ENCODE assay signal across 13 cellular contexts in the genomic region with DNA sequence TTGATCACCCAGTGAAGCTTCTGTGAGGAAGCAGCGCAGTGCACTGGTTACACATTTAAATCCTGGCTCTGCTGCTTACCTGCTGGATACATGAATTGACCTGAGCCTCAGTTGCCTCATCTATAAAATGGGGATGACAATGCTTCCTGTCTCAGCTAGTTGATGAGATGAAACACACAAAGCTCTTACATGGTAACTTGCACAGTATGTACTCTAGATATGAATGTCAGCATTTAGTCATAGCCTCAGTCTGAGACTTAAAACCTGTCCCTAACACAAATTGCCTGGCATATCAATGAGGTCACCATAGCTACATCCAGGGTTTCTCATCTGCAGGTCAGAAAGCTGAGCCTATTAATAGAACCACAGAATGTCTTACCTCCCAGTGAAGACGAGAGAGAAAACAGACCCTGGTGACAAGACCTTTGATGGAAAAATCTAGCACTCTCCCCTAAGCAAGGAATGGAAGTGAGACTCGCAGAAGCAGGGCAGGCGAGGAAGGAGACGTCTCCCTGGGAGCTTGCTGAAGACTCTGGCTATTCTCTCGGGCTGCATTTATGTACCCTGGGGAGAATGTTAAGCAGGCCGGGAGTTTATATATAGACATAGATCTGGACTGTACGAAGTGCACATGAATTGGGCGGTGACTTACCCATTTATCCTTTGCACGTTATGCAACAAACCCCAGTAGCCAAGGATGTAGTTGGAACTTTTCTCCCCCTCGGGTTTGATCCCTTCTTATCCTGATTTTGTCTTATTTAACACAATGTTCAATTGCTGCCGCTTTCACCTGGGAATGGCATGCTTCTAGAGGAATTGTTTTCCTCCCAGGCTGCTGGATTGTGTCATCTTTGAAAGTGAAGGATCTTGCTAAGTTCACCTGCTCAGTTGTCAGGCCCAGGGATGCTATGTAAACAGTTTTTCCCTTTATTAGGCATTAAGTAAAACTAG. TPM values are rescaled to one million over a fixed set of nuclear protein-coding genes. Genes with fewer than 3 reads are reported as not detected.
DNase-seq lines count a peak whose midpoint lies in the region; ATAC-seq, FAIRE-seq and TF ChIP-seq lines count a peak whose summit lies in the region.
"Had no signal": no experiment of that assay in that cellular context is flagged by ENCODE, and none has a peak within 500 bp of the region (broad histone marks: within the 10 kb centered on the region; RNA-seq: fewer than 3 reads in every experiment).

No MANE protein-coding gene starts in this region.

- H3K4me1 Mint-ChIP-seq in activated naive CD4-positive, alpha-beta T cell treated with anti-CD3 and anti-CD28 coated beads, Interleukin-2, amount 50 U/mL, for 24 hours, result peaks cover 25% of the 10 kb centered on the region

- no peak overlapping the region for H2BK12ac ChIP-seq in mesenchymal stem cell (ENCODE audit: low read length in 2 of 2)

- H2BK15ac ChIP-seq in mesenchymal stem cell (ENCODE audit: low read depth, poor library complexity, severe bottlenecking), result no peak overlapping the region

- ATAC-seq in GM19328 (IDR thresholded peaks at IDR 0.05; ENCODE audit: unreplicated experiment) (no peak), HG03521 (IDR thresholded peaks at IDR 0.05; ENCODE audit: unreplicated experiment) (no peak)
- ATAC-seq: body of pancreas, T-helper 17 cell had no signal

- no peak overlapping the region for H2BK5ac ChIP-seq in mesenchymal stem cell (ENCODE audit: low read depth, low read length, poor library complexity, severe bottlenecking)

- H3K27me3 ChIP-seq in bronchial epithelial cell (ENCODE audit: control insufficient read depth, insufficient read depth, low read length) (no peaks in the 10 kb centered on the region), mesenchymal stem cell (ENCODE audit: control insufficient read depth in 1 of 2, insufficient read depth in 1 of 2, low read length in 2 of 2) (no peaks in the 10 kb centered on the region), tibial artery (no peaks in the 10 kb centered on the region)
- H3K27me3 ChIP-seq: body of pancreas, uterus had no signal

- H3K27me3 Mint-ChIP-seq in activated naive CD4-positive, alpha-beta T cell treated with anti-CD3 and anti-CD28 coated beads, Interleukin-2, amount 50 U/mL, for 24 hours, result no peaks in the 10 kb centered on the region
- H3K27me3 Mint-ChIP-seq: T-helper 17 cell had no signal

- FAIRE-seq in bronchial epithelial cell (lab: Jason Lieb, UNC), result no peak

- H2BK120ac ChIP-seq in mesenchymal stem cell (ENCODE audit: low read depth, low read length), result no peak overlapping the region

- no peak overlapping the region for H3K27ac Mint-ChIP-seq in activated naive CD4-positive, alpha-beta T cell treated with anti-CD3 and anti-CD28 coated beads, Interleukin-2, amount 50 U/mL, for 24 hours
- H3K27ac Mint-ChIP-seq: T-helper 17 cell had no signal

- no peak overlapping the region for H3K14ac ChIP-seq in mesenchymal stem cell (ENCODE audit: low read length in 2 of 2)

- no peak for TF ChIP-seq CTCF in bronchial epithelial cell (IDR thresholded peaks at IDR 0.05; ENCODE audit: insufficient read depth, low read length, severe bottlenecking)
- no peak for TF ChIP-seq CTCF in tibial artery (IDR thresholded peaks at IDR 0.05)

- H3K4me3 ChIP-seq in bronchial epithelial cell (ENCODE audit: low read depth, low read length) (no peak overlapping the region), mesenchymal stem cell (ENCODE audit: insufficient read depth in 1 of 2, low read depth in 1 of 2, low read length in 2 of 2) (no peak overlapping the region), tibial artery (no peak overlapping the region)
- H3K4me3 ChIP-seq: body of pancreas, uterus had no signal

- H4K91ac ChIP-seq in mesenchymal stem cell (ENCODE audit: low read length), result no peak overlapping the region

- peaks cover 11% of the 10 kb centered on the region for H3K36me3 Mint-ChIP-seq in activated naive CD4-positive, alpha-beta T cell treated with anti-CD3 and anti-CD28 coated beads, Interleukin-2, amount 50 U/mL, for 24 hours

- H3K9ac ChIP-seq in mesenchymal stem cell (ENCODE audit: low read length), result peak overlapping the region; percentile 72

- H3K4me1 ChIP-seq in mesenchymal stem cell (ENCODE audit: control insufficient read depth, insufficient read depth, low read depth, low read length) (peaks cover 10% of the 10 kb centered on the region), tibial artery (peaks cover 0 to 42% (median 22%) of the 10 kb centered on the region in 4 donors)
- H3K4me1 ChIP-seq: uterus had no signal

- H3K36me3 ChIP-seq in bronchial epithelial cell (ENCODE audit: control insufficient read depth, insufficient read depth, low read length) (peaks cover 17% of the 10 kb centered on the region), mesenchymal stem cell (ENCODE audit: control insufficient read depth in 1 of 2, insufficient read depth in 2 of 2, low read depth in 1 of 2, low read length in 2 of 2) (peaks cover 59 to 78% of the 10 kb centered on the region in 2 experiments), tibial artery (peaks cover 15 to 60% (median 22%) of the 10 kb centered on the region in 3 donors)
- H3K36me3 ChIP-seq: uterus had no signal

- no peak overlapping the region for H3K23ac ChIP-seq in mesenchymal stem cell (ENCODE audit: low read length in 2 of 2)

- H4K8ac ChIP-seq in mesenchymal stem cell (ENCODE audit: low read length), result no peak overlapping the region

- H3K4me3 Mint-ChIP-seq in activated naive CD4-positive, alpha-beta T cell treated with anti-CD3 and anti-CD28 coated beads, Interleukin-2, amount 50 U/mL, for 24 hours, result peak overlapping the region; percentile 26
- H3K4me3 Mint-ChIP-seq: T-helper 17 cell had no signal

- H3K18ac ChIP-seq in mesenchymal stem cell (ENCODE audit: low read depth in 1 of 2, low read length in 2 of 2), result no peak overlapping the region

- H3K79me1 ChIP-seq in mesenchymal stem cell (replicated peaks; ENCODE audit: low read length, poor library complexity, severe bottlenecking), result peaks cover 45% of the 10 kb centered on the region

- H3K9me3 ChIP-seq in mesenchymal stem cell (ENCODE audit: control insufficient read depth, low read length) (no peaks in the 10 kb centered on the region), tibial artery (no peaks in the 10 kb centered on the region)
- H3K9me3 ChIP-seq: body of pancreas, uterus had no signal

- WGBS in mesenchymal stem cell, result 81% methylated on average over 12 of the region's 12 CpGs

- intact Hi-C loops in tibial artery (cut with DNase I; ENCODE audit: low total_unique reads), result loop anchor here (2.0 kb wide), 1 partner anchor 69 kb away; no protein-coding TSS in a partner anchor

- no peak overlapping the region for H3K4me2 ChIP-seq in mesenchymal stem cell (ENCODE audit: low read length, poor library complexity, severe bottlenecking)

- H3K9me3 Mint-ChIP-seq in activated naive CD4-positive, alpha-beta T cell treated with anti-CD3 and anti-CD28 coated beads, Interleukin-2, amount 50 U/mL, for 24 hours, result no peaks in the 10 kb centered on the region

- no peak overlapping the region for H3K4ac ChIP-seq in mesenchymal stem cell (ENCODE audit: low read depth in 1 of 2, low read length in 2 of 2)

- H3K27ac ChIP-seq in mesenchymal stem cell (ENCODE audit: low read length, poor library complexity, severe bottlenecking) (no peak overlapping the region), tibial artery (peak overlapping the region; percentile 51 to 57), substantia nigra (ENCODE audit: low read depth, low read length, poor library complexity, severe bottlenecking) (no peak overlapping the region)
- H3K27ac ChIP-seq: body of pancreas had no signal

- no peak overlapping the region for H2AFZ ChIP-seq in mesenchymal stem cell (ENCODE audit: low read depth, low read length)

- no peak overlapping the region for H2AK5ac ChIP-seq in mesenchymal stem cell (ENCODE audit: low read length, severe bottlenecking)

- DNase-seq in activated naive CD4-positive, alpha-beta T cell (lab: John Stamatoyannopoulos, UW), result no peak
- DNase-seq in bronchial epithelial cell (ENCODE audit: low read depth) (peak; percentile 20), mesenchymal stem cell (peak; percentile 34), tibial artery (no peak), substantia nigra (lab: John Stamatoyannopoulos, UW) (no peak)
- DNase-seq: body of pancreas, DMS53, NCI-H748 treated with DMSO at 0.1 percent for 48 hours, T-helper 17 cell, uterus had no signal

RNA-seq across cellular contexts. Expression of gene SDHAF2, which starts 18.0 kb away (rescaled TPM):
- total RNA-seq in bronchial epithelial cell, result 35.3 and 51.3 TPM in 2 replicates
- 25.6 TPM for polyA plus RNA-seq in mesenchymal stem cell (2013, experiment 1 of 2)
- 27.2 TPM for polyA plus RNA-seq in mesenchymal stem cell (2013, experiment 2 of 2)

RNA-seq across cellular contexts. Expression of gene CPSF7, which starts 18.1 kb away (rescaled TPM):
- total RNA-seq in bronchial epithelial cell, result 10.8 and 11.9 TPM in 2 replicates
- polyA plus RNA-seq in mesenchymal stem cell (2013, experiment 1 of 2), result 69.8 TPM
- 62.6 TPM for polyA plus RNA-seq in mesenchymal stem cell (2013, experiment 2 of 2)

RNA-seq across cellular contexts. Expression of gene TMEM216, which starts 55.5 kb away (rescaled TPM):
- total RNA-seq in bronchial epithelial cell, result 6.1 and 9.2 TPM in 2 replicates
- 13.1 TPM for polyA plus RNA-seq in mesenchymal stem cell (2013, experiment 1 of 2)
- polyA plus RNA-seq in mesenchymal stem cell (2013, experiment 2 of 2), result 13.1 TPM

Comparison
In these comparisons a context has a peak if more than half of its experiments do, and no peak if none do; other contexts are left out.
1. DNase-seq: peak in bronchial epithelial cell (single experiment) and mesenchymal stem cell (single experiment); none in activated naive CD4-positive, alpha-beta T cell (0 of 4), tibial artery (0 of 2) and substantia nigra (0 of 49).
2. H3K27ac ChIP-seq: peak in tibial artery (2 of 2); none in mesenchymal stem cell (single experiment) and substantia nigra (single experiment).